1 cellular context compared by ENCODE assay signal in the genomic region with DNA sequence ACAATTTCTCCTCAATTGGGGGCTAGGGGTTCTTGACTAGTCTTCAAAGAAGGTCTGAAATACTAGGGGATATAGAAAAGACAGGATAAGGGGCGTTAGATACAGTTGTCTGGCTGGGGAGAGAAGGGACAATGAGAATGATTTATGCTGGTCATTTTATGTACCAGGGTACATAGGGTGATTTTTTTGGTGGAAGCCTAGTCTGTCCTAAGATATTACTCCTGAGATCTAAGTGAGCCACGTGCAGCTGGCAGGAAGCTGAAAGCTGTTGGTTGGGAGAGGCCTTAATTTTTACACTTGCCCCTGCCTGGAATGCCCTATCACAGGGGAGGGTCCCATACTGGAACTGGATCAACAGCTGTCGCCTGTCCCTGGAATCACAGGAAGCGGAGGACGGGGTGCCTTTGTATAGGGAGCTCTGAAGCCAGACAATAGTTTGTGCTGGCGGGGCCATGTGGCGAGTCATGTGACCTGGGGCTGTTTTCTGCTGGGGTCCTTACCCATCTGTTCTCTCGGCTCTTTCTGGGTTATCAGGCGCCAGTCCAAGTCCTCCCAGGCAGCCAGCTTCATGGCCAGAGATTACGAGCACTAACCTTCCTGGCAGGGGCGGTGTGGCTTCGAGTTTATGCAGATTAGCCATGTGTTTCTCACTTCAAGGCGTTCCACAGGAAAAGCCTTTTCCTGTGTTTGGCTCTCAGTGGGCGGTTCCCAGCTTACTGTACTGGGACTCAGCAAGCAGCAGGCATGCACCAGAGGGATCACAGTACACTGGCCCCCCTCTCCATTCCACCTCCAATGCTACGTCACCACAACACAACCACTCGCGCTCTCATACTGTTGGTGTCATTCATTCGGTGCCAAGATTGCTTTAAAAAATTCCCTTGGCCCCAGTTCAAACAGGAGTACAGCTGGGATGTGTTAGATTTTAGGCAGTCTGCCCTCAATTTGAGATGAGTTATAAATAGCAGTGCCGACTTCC.
TF ChIP-seq lines count a peak whose summit lies in the region.

No MANE protein-coding gene starts in this region.

TF ChIP-seq in HCT116, 20 proteins besides CTCF, POLR2A, EP300 and RAD21 (continued from another document):
- TF ChIP-seq CBX3 (IDR thresholded peaks at IDR 0.05; ENCODE audit: low read depth) (peak; percentile 54; the same call in 1 of the 2 replicates), SRF (IDR thresholded peaks at IDR 0.05; ENCODE audit: low read depth) (0 out of 2 replicates have a peak, but pooled peaks have one; percentile 30)
TF ChIP-seq in HCT116: peak in this region for 3.
